In the genomic region with DNA sequence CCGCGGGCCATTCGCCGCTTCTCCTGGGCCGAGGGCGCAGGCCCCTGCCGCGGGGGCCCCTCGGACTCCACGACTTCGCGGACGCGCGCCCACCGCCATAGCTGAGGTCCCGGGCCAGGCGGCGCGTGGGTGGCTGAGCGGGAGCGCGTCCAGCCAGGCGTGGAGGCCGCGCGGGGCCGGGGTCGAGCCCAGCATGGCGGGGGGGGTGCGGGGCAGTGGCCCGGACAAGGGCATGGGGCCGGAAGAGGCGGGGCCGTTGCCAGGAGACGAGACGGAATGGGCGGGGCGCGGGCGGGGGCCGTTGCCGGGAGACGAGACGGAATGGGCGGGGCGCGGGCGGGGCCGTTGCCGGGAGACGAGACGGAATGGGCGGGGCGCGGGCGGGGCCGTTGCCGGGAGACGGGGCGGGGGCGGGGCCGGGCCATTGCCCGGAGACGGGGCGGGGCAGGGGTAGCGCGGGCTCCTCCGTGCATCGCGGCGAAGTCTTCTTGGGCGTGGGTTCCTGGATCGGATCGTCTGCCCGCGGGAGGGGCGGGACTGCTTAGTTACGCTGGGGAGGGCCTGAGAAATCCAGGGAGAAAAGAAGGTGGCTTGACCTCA, we compare ENCODE assay signal across 8 cellular contexts. TPM values are rescaled to one million over a fixed set of nuclear protein-coding genes. Genes with fewer than 3 reads are reported as not detected.
DNase-seq lines count a peak whose midpoint lies in the region; ATAC-seq and TF ChIP-seq lines count a peak whose summit lies in the region.

No MANE protein-coding gene starts in this region.

- H4K8ac ChIP-seq in mesenchymal stem cell (ENCODE audit: low read length) = peak overlapping the region; percentile 98

- ATAC-seq in GM18873 (IDR thresholded peaks at IDR 0.05; ENCODE audit: low FRiP score, unreplicated experiment) (peak; percentile 27), HG03097 (IDR thresholded peaks at IDR 0.05; ENCODE audit: low FRiP score, unreplicated experiment) (peak; percentile 29)

- no peaks in the 10 kb centered on the region for H3K79me1 ChIP-seq in mesenchymal stem cell (replicated peaks; ENCODE audit: low read length, poor library complexity, severe bottlenecking)

- H3K27me3 ChIP-seq in effector memory CD4-positive, alpha-beta T cell (replicated peaks; ENCODE audit: control insufficient read depth, insufficient read depth, low read length, poor library complexity, severe bottlenecking) = no peaks in the 10 kb centered on the region
- H3K27me3 ChIP-seq in mesenchymal stem cell (ENCODE audit: control insufficient read depth in 1 of 2, insufficient read depth in 1 of 2, low read length in 2 of 2) = no peaks in the 10 kb centered on the region

- no peak overlapping the region for H2BK12ac ChIP-seq in mesenchymal stem cell (ENCODE audit: low read length in 2 of 2)

- H3K4me3 ChIP-seq in AG09309 (ENCODE audit: control insufficient read depth, low read depth, low read length) (peak overlapping the region; percentile 44), mesenchymal stem cell (ENCODE audit: insufficient read depth in 1 of 2, low read depth in 1 of 2, low read length in 2 of 2) (peak overlapping the region; percentile 78 to 81)
- H3K4me3 ChIP-seq in effector memory CD4-positive, alpha-beta T cell (ENCODE audit: insufficient read depth, low read depth, low read length, poor library complexity, severe bottlenecking) = peak overlapping the region; percentile 60

- 2% methylated on average over 36 of the region's 79 CpGs for WGBS in mesenchymal stem cell

- peak overlapping the region in 1 of 2 experiments; percentile 17 for H3K23ac ChIP-seq in mesenchymal stem cell (ENCODE audit: low read length in 2 of 2)

- DNase-seq in AG09309 (ENCODE audit: low read depth) (no peak), NK-92 (lab: John Stamatoyannopoulos, UW; ENCODE audit: unreplicated experiment) (peak; percentile 20), mesenchymal stem cell (peak; percentile 56)
- peak; percentile 69 to 78 (median 71) for DNase-seq in activated CD8-positive, alpha-beta memory T cell treated with anti-CD3 and anti-CD28 coated beads for 48 hours (ENCODE audit: low read depth in 2 of 3, low spot score in 2 of 3)
- peak; percentile 79 to 84 (median 82) for DNase-seq in effector memory CD4-positive, alpha-beta T cell
- peak; percentile 69 for DNase-seq in stimulated activated CD8-positive, alpha-beta memory T cell treated with anti-CD3 and anti-CD28 coated beads, Interleukin-15, amount 100 ng/mL, for 24 hours (ENCODE audit: low read depth)

- H3K36me3 ChIP-seq in effector memory CD4-positive, alpha-beta T cell (ENCODE audit: control insufficient read depth, insufficient read depth, low read length) = peaks cover 14% of the 10 kb centered on the region
- H3K36me3 ChIP-seq in mesenchymal stem cell (ENCODE audit: control insufficient read depth in 1 of 2, insufficient read depth in 2 of 2, low read depth in 1 of 2, low read length in 2 of 2) = peaks cover 0 to 11% of the 10 kb centered on the region in 2 experiments

- H4K91ac ChIP-seq in mesenchymal stem cell (ENCODE audit: low read length) = peak overlapping the region; percentile 97

- H3K4me1 ChIP-seq in effector memory CD4-positive, alpha-beta T cell (ENCODE audit: control insufficient read depth, insufficient read depth, low read length, poor library complexity, severe bottlenecking) = peaks cover 72% of the 10 kb centered on the region
- peaks cover 48% of the 10 kb centered on the region for H3K4me1 ChIP-seq in mesenchymal stem cell (ENCODE audit: control insufficient read depth, insufficient read depth, low read depth, low read length)

- peak overlapping the region; percentile 97 for H3K18ac ChIP-seq in mesenchymal stem cell (ENCODE audit: low read depth in 1 of 2, low read length in 2 of 2)

- H2AFZ ChIP-seq in mesenchymal stem cell (ENCODE audit: low read depth, low read length) = peak overlapping the region; percentile 68

- H2BK5ac ChIP-seq in mesenchymal stem cell (ENCODE audit: low read depth, low read length, poor library complexity, severe bottlenecking) = no peak overlapping the region

- peak overlapping the region; percentile 65 for H3K9ac ChIP-seq in mesenchymal stem cell (ENCODE audit: low read length)

- TF ChIP-seq CTCF in AG09309 (IDR thresholded peaks at IDR 0.05; ENCODE audit: control insufficient read depth, insufficient read depth, low read depth, low read length, missing control alignments) = no peak

- no peak overlapping the region for H2AK5ac ChIP-seq in mesenchymal stem cell (ENCODE audit: low read length, severe bottlenecking)

- peak overlapping the region in 1 of 2 experiments; percentile 94 for H3K4ac ChIP-seq in mesenchymal stem cell (ENCODE audit: low read depth in 1 of 2, low read length in 2 of 2)

- no peaks in the 10 kb centered on the region for H3K9me3 ChIP-seq in effector memory CD4-positive, alpha-beta T cell (ENCODE audit: control insufficient read depth, low read length)
- no peaks in the 10 kb centered on the region for H3K9me3 ChIP-seq in mesenchymal stem cell (ENCODE audit: control insufficient read depth, low read length)

- H2BK120ac ChIP-seq in mesenchymal stem cell (ENCODE audit: low read depth, low read length) = peak overlapping the region; percentile 93

- peak overlapping the region; percentile 84 for H3K4me2 ChIP-seq in mesenchymal stem cell (ENCODE audit: low read length, poor library complexity, severe bottlenecking)

- H2BK15ac ChIP-seq in mesenchymal stem cell (ENCODE audit: low read depth, poor library complexity, severe bottlenecking) = peak overlapping the region; percentile 71

- peak overlapping the region; percentile 90 for H3K27ac ChIP-seq in effector memory CD4-positive, alpha-beta T cell (ENCODE audit: insufficient read depth, low read length, poor library complexity, severe bottlenecking)
- H3K27ac ChIP-seq in mesenchymal stem cell (ENCODE audit: low read length, poor library complexity, severe bottlenecking) = no peak overlapping the region

- peak overlapping the region; percentile 79 to 85 for H3K14ac ChIP-seq in mesenchymal stem cell (ENCODE audit: low read length in 2 of 2)

RNA-seq across cellular contexts. Expression of a gene that starts 14.8 kb away (rescaled TPM):
- 0.50 TPM for polyA plus RNA-seq in mesenchymal stem cell (2013, experiment 1 of 2)
- polyA plus RNA-seq in mesenchymal stem cell (2013, experiment 2 of 2) = 0.41 TPM

RNA-seq across cellular contexts. Expression of a gene that starts 24.2 kb away (rescaled TPM):
- polyA plus RNA-seq in mesenchymal stem cell (2013, experiment 1 of 2) = not detected
- polyA plus RNA-seq in mesenchymal stem cell (2013, experiment 2 of 2) = not detected

RNA-seq across cellular contexts. Expression of a gene that starts 31.8 kb away (rescaled TPM):
- not detected for polyA plus RNA-seq in mesenchymal stem cell (2013, experiment 1 of 2)
- not detected for polyA plus RNA-seq in mesenchymal stem cell (2013, experiment 2 of 2)

RNA-seq across cellular contexts. Expression of a gene that starts 46.8 kb away (rescaled TPM):
- 36.2 TPM for polyA plus RNA-seq in mesenchymal stem cell (2013, experiment 1 of 2)
- 35.4 TPM for polyA plus RNA-seq in mesenchymal stem cell (2013, experiment 2 of 2)

RNA-seq across cellular contexts. Expression of a gene that starts 46.9 kb away (rescaled TPM):
- polyA plus RNA-seq in mesenchymal stem cell (2013, experiment 1 of 2) = 17.8 TPM
- 17.9 TPM for polyA plus RNA-seq in mesenchymal stem cell (2013, experiment 2 of 2)
